In genomic region chr11:58524232-58525036, GRCh38 we compare ENCODE assay signal across 8 cellular contexts. TPM values are rescaled to one million over a fixed set of nuclear protein-coding genes. Genes with fewer than 3 reads are reported as not detected.
DNase-seq lines count a peak whose midpoint lies in the region; ATAC-seq and TF ChIP-seq lines count a peak whose summit lies in the region.

No MANE protein-coding gene starts in this region.

- peak overlapping the region in 3 of 4 donors; percentile 10 to 28 (median 16) for H3K4me3 ChIP-seq in tibial nerve

- H3K4me1 Mint-ChIP-seq in natural killer cell, result peaks cover 22 to 30% of the 10 kb centered on the region in 2 donors

- peaks cover 0 to 24% (median 0%) of the 10 kb centered on the region in 3 donors for H3K36me3 ChIP-seq in tibial nerve

- no peaks in the 10 kb centered on the region for H3K27me3 ChIP-seq in tibial nerve

- H3K36me3 Mint-ChIP-seq in natural killer cell, result peaks cover 18% of the 10 kb centered on the region

- H3K4me1 ChIP-seq in tibial nerve, result peaks cover 0 to 17% (median 0%) of the 10 kb centered on the region in 4 donors

- 12 to 18% methylated on average over 7 of the region's 7 CpGs for WGBS in tibial nerve, 2 donors

- peak overlapping the region; percentile 77 for H3K4me3 Mint-ChIP-seq in natural killer cell

- no peaks in the 10 kb centered on the region for H3K9me3 ChIP-seq in tibial nerve

- no peaks in the 10 kb centered on the region for H3K27me3 Mint-ChIP-seq in natural killer cell (ENCODE audit: low read depth in 2 of 2)

- DNase-seq in DMS114 treated with DMSO at 0.1 percent for 48 hours (lab: John Stamatoyannopoulos, UW; ENCODE audit: unreplicated experiment) (peak; percentile 32), NCI-H748 (lab: John Stamatoyannopoulos, UW; ENCODE audit: unreplicated experiment) (peak; percentile 68), fibroblast of gingiva (ENCODE audit: low read depth) (peak; percentile 80), natural killer cell (peak; percentile 22), tibial nerve (ENCODE audit: low spot score in 2 of 2) (peak; percentile 60 to 79)
- DNase-seq in activated CD8-positive, alpha-beta memory T cell treated with anti-CD3 and anti-CD28 coated beads, Interleukin-2, amount 50 U/mL, for 4 hours, result peak; percentile 41

- H3K27ac ChIP-seq in tibial nerve, result peak overlapping the region in 1 of 4 donors; percentile 42

- TF ChIP-seq CTCF in natural killer cell (IDR thresholded peaks at IDR 0.05) (peak; percentile 90), tibial nerve (IDR thresholded peaks at IDR 0.05) (peak; percentile 53 to 66 (median 63))

- no peak for TF ChIP-seq POLR2A in tibial nerve (IDR thresholded peaks at IDR 0.05)

- ATAC-seq in GM19455 (IDR thresholded peaks at IDR 0.05; ENCODE audit: unreplicated experiment), result peak; percentile 59
- ATAC-seq in HG03521 (IDR thresholded peaks at IDR 0.05; ENCODE audit: unreplicated experiment), result peak; percentile 27
- ATAC-seq in natural killer cell, result peak; percentile 68 to 75 (median 70)

- TF ChIP-seq EP300 in tibial nerve (IDR thresholded peaks at IDR 0.05), result peak in 1 of 2 donors; percentile 12

- H3K27ac Mint-ChIP-seq in natural killer cell, result peak overlapping the region; percentile 85 to 92

- no peaks in the 10 kb centered on the region for H3K9me3 Mint-ChIP-seq in natural killer cell

- intact Hi-C loops in natural killer cell (cut with micrococcal nuclease), result loop anchor here (1.0 to 2.0 kb wide), 2 partner anchors 54 to 724 kb away; partner anchors contain the start of gene ZFP91

RNA-seq across cellular contexts. Expression of gene OR5B21, which starts 16.5 kb away (rescaled TPM):
- total RNA-seq in natural killer cell, result under 1 TPM in 2 of 3 donors, not detected in 1; 0.28 to 0.55 TPM
- total RNA-seq in tibial nerve, result not detected

RNA-seq across cellular contexts. Expression of gene LPXN, which starts 51.2 kb away (rescaled TPM):
- total RNA-seq in natural killer cell (100 to 1,000 TPM in 1 of 3 donors, 10 to 100 TPM in 2; 81.0 to 123 (median 92.5) TPM), tibial nerve (10 to 100 TPM; 10.3 to 13.2 (median 11.9) TPM)

RNA-seq across cellular contexts. Expression of gene ZFP91, which starts 54.4 kb away (rescaled TPM):
- total RNA-seq in natural killer cell (10 to 100 TPM; 54.8 to 61.8 (median 57.8) TPM), tibial nerve (10 to 100 TPM; 45.0 to 47.7 (median 47.2) TPM)

Comparison
In these comparisons a context has a peak if more than half of its experiments do, and no peak if none do; other contexts are left out.
1. DNase-seq: peak in every context shown above with its lines; median percentile 80 in fibroblast of gingiva; 70 in tibial nerve; 68 in NCI-H748; 41 in activated CD8-positive, alpha-beta memory T cell treated with anti-CD3 and anti-CD28 coated beads, Interleukin-2, amount 50 U/mL, for 4 hours; 32 in DMS114 treated with DMSO at 0.1 percent for 48 hours; 22 in natural killer cell.
2. RNA of gene LPXN, which starts 51.2 kb away (total RNA-seq): 81.0 to 123 TPM in natural killer cell; 10.3 to 13.2 TPM in tibial nerve; every median in the first group is over 4 times any median in the second.
3. Peak in every context shown above with its lines, with median percentiles within 50 percentile points of each other: ATAC-seq.